ENCODE assay signal across 9 cellular contexts in the genomic region with DNA sequence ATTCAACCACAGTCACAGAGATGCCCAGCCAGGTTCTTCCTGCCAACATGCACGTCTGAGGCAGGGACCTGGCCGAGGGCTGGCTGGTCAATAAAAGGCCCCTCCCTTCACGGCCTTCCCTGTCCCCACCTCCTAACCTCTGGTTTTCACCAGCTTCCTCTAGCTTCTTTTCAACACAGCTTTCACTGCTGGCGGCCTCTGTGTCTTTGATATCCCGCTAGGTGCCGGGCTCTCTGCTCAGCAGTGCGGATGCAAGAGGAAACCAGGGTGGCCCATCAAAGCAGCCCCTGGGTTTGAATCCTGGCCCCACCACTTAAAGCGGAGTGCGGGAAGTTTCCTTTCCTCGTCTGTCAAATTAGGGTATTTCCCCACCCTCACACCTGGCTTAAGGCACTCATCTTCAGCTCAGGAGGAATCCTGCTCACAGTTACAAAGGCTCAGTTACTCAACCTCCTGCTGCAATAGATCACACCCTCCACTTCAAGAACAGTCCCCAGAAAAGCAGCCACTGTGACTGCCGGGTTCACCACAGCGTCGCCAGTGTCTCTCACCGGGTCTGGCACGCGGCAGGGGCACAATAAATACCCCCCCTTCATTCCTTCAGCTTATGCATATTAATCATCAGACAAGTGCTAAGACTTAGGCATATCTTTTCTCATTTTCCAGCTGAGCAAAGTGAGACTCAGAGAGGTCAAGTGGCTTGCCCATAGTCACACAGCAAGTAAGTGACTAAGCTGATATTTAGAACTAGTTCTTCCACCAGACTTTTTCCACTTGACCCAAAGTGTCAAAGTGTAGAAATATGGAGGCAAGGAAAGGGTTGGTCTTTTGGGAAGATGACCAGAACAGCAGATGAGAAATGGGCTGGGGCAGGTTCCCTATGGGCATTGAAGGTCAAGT. TPM values are rescaled to one million over a fixed set of nuclear protein-coding genes. Genes with fewer than 3 reads are reported as not detected.
DNase-seq lines count a peak whose midpoint lies in the region; ATAC-seq lines count a peak whose summit lies in the region.
"Had no signal": no experiment of that assay in that cellular context is flagged by ENCODE, and none has a peak within 500 bp of the region (broad histone marks: within the 10 kb centered on the region; RNA-seq: fewer than 3 reads in every experiment).

No MANE protein-coding gene starts in this region.

- peaks cover 18% of the 10 kb centered on the region for H3K4me1 ChIP-seq in CD4-positive, CD25-positive, alpha-beta regulatory T cell (ENCODE audit: control insufficient read depth, insufficient read depth, low read length, poor library complexity, severe bottlenecking)

- peak; percentile 86 to 88 for ATAC-seq in CD4-positive, CD25-positive, alpha-beta regulatory T cell (ENCODE audit: low read depth in 2 of 2)
- peak; percentile 63 for ATAC-seq in HG03342 (IDR thresholded peaks at IDR 0.05; ENCODE audit: unreplicated experiment)
- ATAC-seq in GM19035 (IDR thresholded peaks at IDR 0.05; ENCODE audit: unreplicated experiment), result no peak

- H3K4me1 Mint-ChIP-seq in CD4-positive, CD25-positive, alpha-beta regulatory T cell, result peaks cover 6 to 30% (median 21%) of the 10 kb centered on the region in 4 donors

- H3K4me3 Mint-ChIP-seq in CD4-positive, CD25-positive, alpha-beta regulatory T cell, result peak overlapping the region; percentile 5 to 82 (median 40)
- H3K4me3 Mint-ChIP-seq: brain had no signal

- peaks cover 10% of the 10 kb centered on the region for H3K27me3 Mint-ChIP-seq in CD4-positive, CD25-positive, alpha-beta regulatory T cell

- H3K27ac ChIP-seq in CD4-positive, CD25-positive, alpha-beta regulatory T cell (ENCODE audit: insufficient read depth, low read length, poor library complexity, severe bottlenecking), result peak overlapping the region; percentile 44

- no peaks in the 10 kb centered on the region for H3K36me3 Mint-ChIP-seq in CD4-positive, CD25-positive, alpha-beta regulatory T cell
- H3K36me3 Mint-ChIP-seq: brain had no signal

- DNase-seq in CD4-positive, CD25-positive, alpha-beta regulatory T cell, result peak; percentile 52 to 62 (median 52)
- DNase-seq in T-helper 22 cell (ENCODE audit: low read depth) (peak; percentile 75), HPDE6-E6E7 (ENCODE audit: extremely low spot score) (no peak), hippocampal formation (lab: John Stamatoyannopoulos, UW) (no peak)
- DNase-seq in central memory CD4-positive, alpha-beta T cell, result peak; percentile 77
- peak; percentile 50 for DNase-seq in stimulated activated CD4-positive, alpha-beta T cell treated with anti-CD3 and anti-CD28 coated beads, Interleukin-12 subunit alpha, Interleukin-12 subunit beta, amount 100 ng/mL, for 4 hours

- H3K4me3 ChIP-seq in CD4-positive, CD25-positive, alpha-beta regulatory T cell (ENCODE audit: low read depth, low read length), result peak overlapping the region; percentile 32

- no peaks in the 10 kb centered on the region for H3K9me3 ChIP-seq in CD4-positive, CD25-positive, alpha-beta regulatory T cell (ENCODE audit: control insufficient read depth in 2 of 2, low read length in 2 of 2)

- H3K9me3 Mint-ChIP-seq in CD4-positive, CD25-positive, alpha-beta regulatory T cell, result peaks cover 0 to 2% (median 0%) of the 10 kb centered on the region in 7 donors
- H3K9me3 Mint-ChIP-seq: brain had no signal

- peak overlapping the region; percentile 50 to 95 (median 90) for H3K27ac Mint-ChIP-seq in CD4-positive, CD25-positive, alpha-beta regulatory T cell

- no peaks in the 10 kb centered on the region for H3K36me3 ChIP-seq in CD4-positive, CD25-positive, alpha-beta regulatory T cell (ENCODE audit: control insufficient read depth, insufficient read depth, low read length)

- H3K27me3 ChIP-seq in CD4-positive, CD25-positive, alpha-beta regulatory T cell (ENCODE audit: control insufficient read depth, insufficient read depth, low read length), result no peaks in the 10 kb centered on the region

RNA-seq across cellular contexts. Expression of a gene that starts 45.7 kb away (rescaled TPM):
- total RNA-seq in CD4-positive, CD25-positive, alpha-beta regulatory T cell, result 31.5 TPM
- polyA plus RNA-seq in CD4-positive, CD25-positive, alpha-beta regulatory T cell, result 100 to 1,000 TPM in 3 of 4 donors, 10 to 100 TPM in 1; 98.2 to 132 (median 106) TPM

RNA-seq across cellular contexts. Expression of a gene that starts 48.0 kb away (rescaled TPM):
- total RNA-seq in CD4-positive, CD25-positive, alpha-beta regulatory T cell, result 1,341 TPM
- polyA plus RNA-seq in CD4-positive, CD25-positive, alpha-beta regulatory T cell, result 10 to 100 TPM; 80.0 to 98.9 (median 93.4) TPM

Comparison
In these comparisons a context has a peak if more than half of its experiments do, and no peak if none do; other contexts are left out.
1. DNase-seq: peak in CD4-positive, CD25-positive, alpha-beta regulatory T cell (3 of 3), T-helper 22 cell (single experiment), central memory CD4-positive, alpha-beta T cell (single experiment) and stimulated activated CD4-positive, alpha-beta T cell treated with anti-CD3 and anti-CD28 coated beads, Interleukin-12 subunit alpha, Interleukin-12 subunit beta, amount 100 ng/mL, for 4 hours (single experiment); none in HPDE6-E6E7 (single experiment) and hippocampal formation (0 of 2).